Comparison of ENCODE assay signal across 11 cellular contexts in genomic region chr21:33238146-33238545, GRCh38. TPM values are rescaled to one million over a fixed set of nuclear protein-coding genes. Genes with fewer than 3 reads are reported as not detected.
DNase-seq lines count a peak whose midpoint lies in the region; ATAC-seq and TF ChIP-seq lines count a peak whose summit lies in the region.
"Had no signal": no experiment of that assay in that cellular context is flagged by ENCODE, and none has a peak within 500 bp of the region (broad histone marks: within the 10 kb centered on the region; RNA-seq: fewer than 3 reads in every experiment).

No MANE protein-coding gene starts in this region.

- H3K4me3 ChIP-seq in thymus (ENCODE audit: low read length) (no peak overlapping the region), aorta (ENCODE audit: low read length in 2 of 2) (no peak overlapping the region), neuronal stem cell (ENCODE audit: low read length in 2 of 2) (no peak overlapping the region)

- H2BK12ac ChIP-seq in neuronal stem cell (ENCODE audit: low read length): no peak overlapping the region

- ATAC-seq in HG03095 (IDR thresholded peaks at IDR 0.05; ENCODE audit: unreplicated experiment): peak; percentile 20
- ATAC-seq in activated T-cell treated with anti-CD3 and anti-CD28 coated beads, Interleukin-2, amount 50 U/mL, for 72 hours (replicated peaks in 1 of 2): peak; percentile 72 to 78
- ATAC-seq in aorta (ENCODE audit: low FRiP score): no peak
- ATAC-seq: left colon had no signal

- peaks cover 18% of the 10 kb centered on the region for H3K36me3 ChIP-seq in thymus (ENCODE audit: control insufficient read depth, insufficient read depth)
- H3K36me3 ChIP-seq in aorta (ENCODE audit: control insufficient read depth in 1 of 2, insufficient read depth in 2 of 2, low read length in 1 of 2): peaks cover 0 to 2% of the 10 kb centered on the region in 2 donors
- peaks cover 0 to 26% of the 10 kb centered on the region in 2 donors for H3K36me3 ChIP-seq in neuronal stem cell (replicated peaks in 1 of 2; ENCODE audit: control insufficient read depth in 2 of 2, insufficient read depth in 2 of 2, low read length in 2 of 2)

- no peak overlapping the region for H2BK15ac ChIP-seq in neuronal stem cell (ENCODE audit: low read length)

- no peak overlapping the region for H3K18ac ChIP-seq in neuronal stem cell (ENCODE audit: low read length)

- H3K4ac ChIP-seq in neuronal stem cell (ENCODE audit: low read length): no peak overlapping the region

- H3K9me3 ChIP-seq in thymus (ENCODE audit: control insufficient read depth) (no peaks in the 10 kb centered on the region), aorta (ENCODE audit: control insufficient read depth, low read length) (peaks cover 1% of the 10 kb centered on the region), neuronal stem cell (replicated peaks in 1 of 2; ENCODE audit: control insufficient read depth in 2 of 2, insufficient read depth in 1 of 2, low read depth in 1 of 2, low read length in 2 of 2) (peaks cover 2 to 22% of the 10 kb centered on the region in 2 donors)

- CTCF ChIA-PET in activated naive CD4-positive, alpha-beta T cell treated with anti-CD3 and anti-CD28 coated beads, Interleukin-2, amount 10 ng/mL, durations not matched to agents 7 days and 5 days (lab: Charles Lee): interaction anchor here (0.7 to 1.5 kb wide), 4 partner anchors 27 to 123 kb away, joined by 3 to 4 read pairs (median 4); no protein-coding TSS in a partner anchor

- no peaks in the 10 kb centered on the region for H3K27me3 Mint-ChIP-seq in activated naive CD4-positive, alpha-beta T cell treated with anti-CD3 and anti-CD28 coated beads, Interleukin-2, amount 10 ng/mL, durations not matched to agents 7 days and 5 days
- H3K27me3 Mint-ChIP-seq in activated T-cell treated with anti-CD3 and anti-CD28 coated beads, Interleukin-2, amount 50 U/mL, for 72 hours (ENCODE audit: low read depth): no peaks in the 10 kb centered on the region

- H3K4me2 ChIP-seq in neuronal stem cell (ENCODE audit: insufficient read depth, low read length, poor library complexity, severe bottlenecking): no peak overlapping the region

- no peak overlapping the region for H2AK5ac ChIP-seq in neuronal stem cell (ENCODE audit: low read depth, low read length)

- peaks cover 80% of the 10 kb centered on the region for H3K4me1 Mint-ChIP-seq in activated naive CD4-positive, alpha-beta T cell treated with anti-CD3 and anti-CD28 coated beads, Interleukin-2, amount 10 ng/mL, durations not matched to agents 7 days and 5 days
- H3K4me1 Mint-ChIP-seq in activated T-cell treated with anti-CD3 and anti-CD28 coated beads, Interleukin-2, amount 50 U/mL, for 72 hours (ENCODE audit: low read depth): peaks cover 80% of the 10 kb centered on the region

- H3K23ac ChIP-seq in neuronal stem cell (ENCODE audit: low read depth, low read length, poor library complexity): no peak overlapping the region

- H3K9me3 Mint-ChIP-seq in activated naive CD4-positive, alpha-beta T cell treated with anti-CD3 and anti-CD28 coated beads, Interleukin-2, amount 10 ng/mL, durations not matched to agents 7 days and 5 days: no peaks in the 10 kb centered on the region
- no peaks in the 10 kb centered on the region for H3K9me3 Mint-ChIP-seq in activated T-cell treated with anti-CD3 and anti-CD28 coated beads, Interleukin-2, amount 50 U/mL, for 72 hours

- H3K4me1 ChIP-seq in thymus (ENCODE audit: control insufficient read depth, insufficient read depth, low read length): peaks cover 28% of the 10 kb centered on the region
- H3K4me1 ChIP-seq in aorta (ENCODE audit: control insufficient read depth in 1 of 2, insufficient read depth in 2 of 2, low read length in 2 of 2): peaks cover 0 to 1% of the 10 kb centered on the region in 2 donors
- no peaks in the 10 kb centered on the region for H3K4me1 ChIP-seq in neuronal stem cell (ENCODE audit: control insufficient read depth in 2 of 2, insufficient read depth in 1 of 2, low read depth in 1 of 2, low read length in 2 of 2)

- H3K36me3 Mint-ChIP-seq in activated naive CD4-positive, alpha-beta T cell treated with anti-CD3 and anti-CD28 coated beads, Interleukin-2, amount 10 ng/mL, durations not matched to agents 7 days and 5 days: peaks cover 58% of the 10 kb centered on the region
- peaks cover 0 to 8% of the 10 kb centered on the region in 2 donors for H3K36me3 Mint-ChIP-seq in activated T-cell treated with anti-CD3 and anti-CD28 coated beads, Interleukin-2, amount 50 U/mL, for 72 hours (ENCODE audit: insufficient read depth in 2 of 2)

- H3K27me3 ChIP-seq in thymus (ENCODE audit: control insufficient read depth, insufficient read depth) (no peaks in the 10 kb centered on the region), aorta (ENCODE audit: control insufficient read depth in 1 of 2, insufficient read depth in 2 of 2, low read length in 1 of 2) (no peaks in the 10 kb centered on the region), neuronal stem cell (ENCODE audit: control insufficient read depth in 3 of 3, insufficient read depth in 3 of 3, low read depth in 1 of 3, low read length in 3 of 3) (no peaks in the 10 kb centered on the region)

- in situ Hi-C loops in GM13976 (cut with MboI; ENCODE audit: low sequenced_read_pairs, unreplicated experiment): no loop called here

- H3K79me1 ChIP-seq in neuronal stem cell (ENCODE audit: low read depth, low read length): peaks cover 4% of the 10 kb centered on the region

- intact Hi-C loops in aorta (cut with DNase I): no loop called here

- no peak overlapping the region for H3K14ac ChIP-seq in neuronal stem cell (ENCODE audit: low read length)

- H2AFZ ChIP-seq in neuronal stem cell (ENCODE audit: low read length): no peak overlapping the region

- no peak overlapping the region for H3K9ac ChIP-seq in neuronal stem cell (ENCODE audit: low read depth, low read length, poor library complexity)

- H4K8ac ChIP-seq in neuronal stem cell (ENCODE audit: low read depth, low read length): no peak overlapping the region

- H3K27ac ChIP-seq in thymus (ENCODE audit: low read depth) (peak overlapping the region; percentile 48), aorta (ENCODE audit: low read depth in 1 of 2, low read length in 2 of 2) (no peak overlapping the region), neuronal stem cell (replicated peaks; ENCODE audit: low read length) (no peak overlapping the region)
- H3K27ac ChIP-seq: VCaP had no signal

- H4K91ac ChIP-seq in neuronal stem cell (ENCODE audit: low read depth, low read length, poor library complexity): no peak overlapping the region

- 86% methylated on average over 4 of the region's 4 CpGs for WGBS in thymus
- WGBS in aorta, 2 donors: 90 to 93% methylated on average over 4 of the region's 4 CpGs
- WGBS in neuronal stem cell (ENCODE audit: extremely low coverage in 2 of 2, insufficient read length in 2 of 2, insufficient replicate concordance in 1 of 2), 2 donors: no CpG with 5 or more reads among the region's 4 CpGs

- no peak overlapping the region for H2BK5ac ChIP-seq in neuronal stem cell (ENCODE audit: low read length)

- no peak overlapping the region for H2BK120ac ChIP-seq in neuronal stem cell (ENCODE audit: low read depth, low read length)

- DNase-seq in activated naive CD4-positive, alpha-beta T cell treated with anti-CD3 and anti-CD28 coated beads, Interleukin-2, amount 10 ng/mL, durations not matched to agents 7 days and 5 days: no peak
- DNase-seq in activated naive CD4-positive, alpha-beta T cell treated with Interleukin-2 at 50 U/mL for 16 hours: no peak
- DNase-seq in activated T-cell treated with anti-CD3 and anti-CD28 coated beads, Interleukin-2, amount 50 U/mL, for 72 hours: peak in 1 of 2 donors; percentile 57
- DNase-seq in aorta: no peak
- no peak for DNase-seq in neuronal stem cell (ENCODE audit: low spot score)
- DNase-seq in GM13976 (ENCODE audit: low spot score): no peak
- DNase-seq: left colon, NCI-H1930 had no signal

- peak overlapping the region; percentile 16 for H3K4me3 Mint-ChIP-seq in activated naive CD4-positive, alpha-beta T cell treated with anti-CD3 and anti-CD28 coated beads, Interleukin-2, amount 10 ng/mL, durations not matched to agents 7 days and 5 days
- peak overlapping the region; percentile 62 to 81 for H3K4me3 Mint-ChIP-seq in activated T-cell treated with anti-CD3 and anti-CD28 coated beads, Interleukin-2, amount 50 U/mL, for 72 hours

- no peak for TF ChIP-seq CTCF in GM13976 (IDR thresholded peaks at IDR 0.05; ENCODE audit: borderline replicate concordance, control extremely low read depth, extremely low read depth, insufficient read depth, missing control alignments)

- peak overlapping the region; percentile 86 for H3K27ac Mint-ChIP-seq in activated naive CD4-positive, alpha-beta T cell treated with anti-CD3 and anti-CD28 coated beads, Interleukin-2, amount 10 ng/mL, durations not matched to agents 7 days and 5 days
- peak overlapping the region; percentile 78 for H3K27ac Mint-ChIP-seq in activated T-cell treated with anti-CD3 and anti-CD28 coated beads, Interleukin-2, amount 50 U/mL, for 72 hours

RNA-seq across cellular contexts. Expression of gene IFNAR2, which starts 8.4 kb away (rescaled TPM):
- 10 to 100 TPM; 30.5 to 30.7 TPM for total RNA-seq in activated T-cell treated with anti-CD3 and anti-CD28 coated beads, Interleukin-2, amount 50 U/mL, for 72 hours
- 36.9 TPM for polyA plus RNA-seq in thymus
- 10 to 100 TPM; 33.0 to 45.1 TPM for total RNA-seq in aorta
- polyA plus RNA-seq in aorta: 10 to 100 TPM; 16.8 to 23.1 TPM
- polyA plus RNA-seq in neuronal stem cell (2013, experiment 1 of 2): 14.2 TPM
- 14.2 TPM for polyA plus RNA-seq in neuronal stem cell (2013, experiment 2 of 2)

RNA-seq across cellular contexts. Expression of gene IL10RB, which starts 28.0 kb away (rescaled TPM):
- 10 to 100 TPM; 36.4 to 44.0 TPM for total RNA-seq in activated T-cell treated with anti-CD3 and anti-CD28 coated beads, Interleukin-2, amount 50 U/mL, for 72 hours
- polyA plus RNA-seq in thymus (42.9 TPM), aorta (10 to 100 TPM; 11.6 to 16.2 TPM)
- 10 to 100 TPM; 19.4 to 28.4 TPM for total RNA-seq in aorta
- polyA plus RNA-seq in neuronal stem cell (2013, experiment 1 of 2): 4.9 TPM
- polyA plus RNA-seq in neuronal stem cell (2013, experiment 2 of 2): 4.9 TPM
